18 cellular contexts compared by ENCODE assay signal in genomic region chr6:38589367-38589720, GRCh38.
"Had no signal": no experiment of that assay in that cellular context is flagged by ENCODE, and none has a peak within 500 bp of the region (broad histone marks: within the 10 kb centered on the region; RNA-seq: fewer than 3 reads in every experiment).

No MANE protein-coding gene starts in this region.

- H3K27me3 ChIP-seq: heart left ventricle, neutrophil, right atrium auricular region, sigmoid colon, suprapubic skin, thyroid gland had no signal

- ATAC-seq: heart left ventricle; mucosa of descending colon; naive thymus-derived CD8-positive, alpha-beta T cell had no signal

- H3K9me3 ChIP-seq: heart left ventricle, mucosa of descending colon, neutrophil, right atrium auricular region, sigmoid colon, suprapubic skin, thyroid gland had no signal

- H3K4me1 ChIP-seq: heart left ventricle, right atrium auricular region, sigmoid colon, suprapubic skin had no signal

- FAIRE-seq: endometrium, frontal cortex, islet of Langerhans, urothelium cell line had no signal

- H3K27ac ChIP-seq: heart left ventricle, neutrophil, right atrium auricular region, sigmoid colon, skin epidermis, suprapubic skin, thyroid gland had no signal

- DNase-seq: effector memory CD4-positive, alpha-beta T cell; heart left ventricle; hypothalamus; mucosa of descending colon; naive thymus-derived CD8-positive, alpha-beta T cell; posterior cingulate gyrus; sigmoid colon; stimulated activated CD4-positive, alpha-beta T cell treated with anti-CD3 and anti-CD28 coated beads, Interleukin-12 subunit alpha, Interleukin-12 subunit beta, amount 100 ng/mL, for 4 hours; stimulated activated naive CD8-positive, alpha-beta T cell treated with anti-CD3 and anti-CD28 coated beads, Interleukin-15, Interleukin-2, amounts not matched to agents 100 U/mL and 50 U/mL, for 24 hours; thyroid gland had no signal

- H3K4me3 ChIP-seq: heart left ventricle, mucosa of descending colon, right atrium auricular region, sigmoid colon, skin epidermis, suprapubic skin, thyroid gland had no signal
